ENCODE assay signal across 8 cellular contexts in genomic region chr19:8513687-8514504, GRCh38. TPM values are rescaled to one million over a fixed set of nuclear protein-coding genes. Genes with fewer than 3 reads are reported as not detected.
A peak's percentile ranks its signal among the peaks of the same experiment; 100 is the strongest.
DNase-seq lines count a peak whose midpoint lies in the region; ATAC-seq and TF ChIP-seq lines count a peak whose summit lies in the region.

A gene with protein sequence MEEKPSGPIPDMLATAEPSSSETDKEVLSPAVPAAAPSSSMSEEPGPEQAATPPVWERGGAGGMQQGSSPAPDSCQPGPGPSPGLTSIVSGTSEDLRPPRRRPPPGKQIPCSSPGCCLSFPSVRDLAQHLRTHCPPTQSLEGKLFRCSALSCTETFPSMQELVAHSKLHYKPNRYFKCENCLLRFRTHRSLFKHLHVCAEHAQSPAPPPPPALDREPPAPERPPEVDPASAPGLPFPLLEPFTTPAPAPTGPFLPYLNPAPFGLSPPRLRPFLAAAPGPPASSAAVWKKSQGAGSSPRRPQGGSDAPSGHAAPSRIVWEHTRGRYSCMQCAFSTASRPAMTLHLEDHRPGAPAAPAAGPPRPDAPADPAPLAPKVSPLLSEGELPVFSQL (minus strand): TSS chr19:8514167. CDS start chr19:8514046, 121 bp downstream.

- H3K9me3 ChIP-seq in colonic mucosa: no peaks in the 10 kb centered on the region

- intact Hi-C loops in activated CD4-positive, alpha-beta T cell treated with anti-CD3 and anti-CD28 coated beads, Interleukin-2, amount 10 ng/mL, durations not matched to agents 24 days and 14 days (cut with micrococcal nuclease): loop anchor here (1.0 to 2.0 kb wide), 4 partner anchors 55 to 124 kb away; partner anchors contain the start of genes HNRNPM, MARCHF2 and RAB11B
- intact Hi-C loops in colonic mucosa (cut with DNase I): no loop called here

- H3K4me1 Mint-ChIP-seq in activated CD4-positive, alpha-beta T cell treated with anti-CD3 and anti-CD28 coated beads, Interleukin-2, amount 10 ng/mL, durations not matched to agents 24 days and 14 days: peaks cover 38% of the 10 kb centered on the region

- H3K36me3 ChIP-seq in colonic mucosa: no peaks in the 10 kb centered on the region

- no peak for TF ChIP-seq CTCF in colonic mucosa (IDR thresholded peaks at IDR 0.05)

- H3K27me3 ChIP-seq in colonic mucosa: no peaks in the 10 kb centered on the region
- no peaks in the 10 kb centered on the region for H3K27me3 ChIP-seq in layer of hippocampus (ENCODE audit: control insufficient read depth, insufficient read depth, low read length)

- DNase-seq in C1 segment of cervical spinal cord (lab: John Stamatoyannopoulos, UW): peak; percentile 79 to 99 (median 96)
- DNase-seq in NCI-H69 (lab: John Stamatoyannopoulos, UW): peak; percentile 98
- peak; percentile 98 for DNase-seq in activated CD4-positive, alpha-beta T cell treated with anti-CD3 and anti-CD28 coated beads, Interleukin-2, amount 10 ng/mL, durations not matched to agents 24 days and 14 days
- DNase-seq in colonic mucosa: peak; percentile 98
- DNase-seq in stimulated activated CD4-positive, alpha-beta T cell treated with anti-CD3 and anti-CD28 coated beads, Interleukin-1b, Interleukin-23, amount 100 ng/mL, for 24 hours (ENCODE audit: low read depth in 4 of 4, low spot score in 1 of 4): peak; percentile 96 to 98 (median 96)

- peak within 1 kb of the TSS; percentile 54 for H3K4me3 ChIP-seq in colonic mucosa

- no peaks in the 10 kb centered on the region for H3K27me3 Mint-ChIP-seq in activated CD4-positive, alpha-beta T cell treated with anti-CD3 and anti-CD28 coated beads, Interleukin-2, amount 10 ng/mL, durations not matched to agents 24 days and 14 days

- no peaks in the 10 kb centered on the region for H3K9me3 Mint-ChIP-seq in activated CD4-positive, alpha-beta T cell treated with anti-CD3 and anti-CD28 coated beads, Interleukin-2, amount 10 ng/mL, durations not matched to agents 24 days and 14 days

- H3K4me1 ChIP-seq in colonic mucosa: peaks cover 6% of the 10 kb centered on the region

- H3K4me3 Mint-ChIP-seq in activated CD4-positive, alpha-beta T cell treated with anti-CD3 and anti-CD28 coated beads, Interleukin-2, amount 10 ng/mL, durations not matched to agents 24 days and 14 days: peak within 1 kb of the TSS; percentile 94

- peak; percentile 86 for ATAC-seq in GM19351 (IDR thresholded peaks at IDR 0.05; ENCODE audit: unreplicated experiment)
- peak; percentile 78 for ATAC-seq in HG03520 (IDR thresholded peaks at IDR 0.05; ENCODE audit: unreplicated experiment)

- H3K36me3 Mint-ChIP-seq in activated CD4-positive, alpha-beta T cell treated with anti-CD3 and anti-CD28 coated beads, Interleukin-2, amount 10 ng/mL, durations not matched to agents 24 days and 14 days (ENCODE audit: low read depth): peaks cover 11% of the 10 kb centered on the region

- peak within 1 kb of the TSS; percentile 70 to 89 for H3K9ac ChIP-seq in colonic mucosa (ENCODE audit: low read depth in 2 of 2, low read length in 2 of 2)

- peak within 1 kb of the TSS; percentile 100 for H3K27ac Mint-ChIP-seq in activated CD4-positive, alpha-beta T cell treated with anti-CD3 and anti-CD28 coated beads, Interleukin-2, amount 10 ng/mL, durations not matched to agents 24 days and 14 days

- H3K27ac ChIP-seq in colonic mucosa (peak within 1 kb of the TSS; percentile 90), layer of hippocampus (ENCODE audit: low read depth, low read length) (peak within 1 kb of the TSS; percentile 100)

RNA-seq across cellular contexts. Expression of the gene that starts here (rescaled TPM):
- total RNA-seq in activated CD4-positive, alpha-beta T cell treated with anti-CD3 and anti-CD28 coated beads, Interleukin-2, amount 10 ng/mL, durations not matched to agents 24 days and 14 days: 18.1 and 25.6 TPM in 2 replicates
- total RNA-seq in colonic mucosa: 10 to 100 TPM; 19.5 to 31.9 TPM

Comparison
In these comparisons a context has a peak if more than half of its experiments do, and no peak if none do; other contexts are left out.
1. Peak in every context shown above with its lines: DNase-seq, ATAC-seq, H3K4me3 ChIP-seq and H3K27ac ChIP-seq.